ENCODE assay signal across 9 cellular contexts in genomic region chr5:74492230-74492629, GRCh38.
"Had no signal": no experiment of that assay in that cellular context is flagged by ENCODE, and none has a peak within 500 bp of the region (broad histone marks: within the 10 kb centered on the region; RNA-seq: fewer than 3 reads in every experiment).

No MANE protein-coding gene starts in this region.

- ATAC-seq: activated CD4-positive, CD25-positive, alpha-beta regulatory T cell treated with anti-CD3 and anti-CD28 coated beads, Interleukin-2, amount 50 U/mL, for 24 hours; activated T-cell treated with anti-CD3 and anti-CD28 coated beads, Interleukin-2, amount 50 U/mL, for 4 hours had no signal

- H3K36me3 ChIP-seq: ascending aorta, esophagus squamous epithelium, left ventricle myocardium inferior, uterus had no signal

- H3K4me1 ChIP-seq: ascending aorta, esophagus squamous epithelium, left ventricle myocardium inferior, parathyroid adenoma, uterus had no signal

- H3K27me3 ChIP-seq: ascending aorta, esophagus squamous epithelium, uterus had no signal

- H3K9me3 ChIP-seq: ascending aorta, esophagus squamous epithelium, left ventricle myocardium inferior, uterus had no signal

- DNase-seq: activated CD4-positive, alpha-beta T cell treated with anti-CD3 and anti-CD28 coated beads, Interleukin-2, amount 50 U/mL, for 48 hours; activated effector memory CD4-positive, alpha-beta T cell treated with anti-CD3 and anti-CD28 coated beads, Interleukin-2, amount 50 U/mL, for 16 hours; activated T-cell treated with anti-CD3 and anti-CD28 coated beads, Interleukin-2, amount 50 U/mL, for 4 hours; esophagus squamous epithelium; left ventricle myocardium inferior; uterus had no signal

- H2AFZ ChIP-seq: parathyroid adenoma had no signal

- H3K4me3 ChIP-seq: ascending aorta, esophagus squamous epithelium, left ventricle myocardium inferior, uterus had no signal

- H3K9ac ChIP-seq: parathyroid adenoma had no signal

- H3K27ac ChIP-seq: ascending aorta, esophagus squamous epithelium, left ventricle myocardium inferior, parathyroid adenoma, uterus had no signal

- H3K79me2 ChIP-seq: parathyroid adenoma had no signal
